8 cellular contexts compared by ENCODE assay signal in genomic region chr2:112259509-112260294, GRCh38. TPM values are rescaled to one million over a fixed set of nuclear protein-coding genes. Genes with fewer than 3 reads are reported as not detected.
DNase-seq lines count a peak whose midpoint lies in the region; ATAC-seq and TF ChIP-seq lines count a peak whose summit lies in the region.

No MANE protein-coding gene starts in this region.

- H3K4me1 ChIP-seq in endocrine pancreas (ENCODE audit: control insufficient read depth, insufficient read depth, low read length): no peaks in the 10 kb centered on the region
- H3K4me1 ChIP-seq in mucosa of descending colon (ENCODE audit: low read depth): no peaks in the 10 kb centered on the region

- H3K36me3 ChIP-seq in endocrine pancreas (ENCODE audit: control insufficient read depth, insufficient read depth, low read length) (no peaks in the 10 kb centered on the region), mucosa of descending colon (ENCODE audit: low read depth) (no peaks in the 10 kb centered on the region)

- intact Hi-C loops in mucosa of descending colon (cut with DNase I, micrococcal nuclease): loop anchor here in 1 of 2 donors (10.0 kb wide), 1 partner anchor 205 kb away; the partner anchor contains the start of gene TMEM87B

- H3K9ac ChIP-seq in endocrine pancreas (ENCODE audit: control insufficient read depth, insufficient read depth, low read length): peak overlapping the region; percentile 19

- no peaks in the 10 kb centered on the region for H3K27me3 ChIP-seq in endocrine pancreas (ENCODE audit: control insufficient read depth, insufficient read depth, low read length)

- no peaks in the 10 kb centered on the region for H3K27me3 Mint-ChIP-seq in activated CD8-positive, alpha-beta memory T cell treated with anti-CD3 and anti-CD28 coated beads, Interleukin-2, amount 10 ng/mL, durations not matched to agents 7 days and 5 days

- H3K4me1 Mint-ChIP-seq in activated CD8-positive, alpha-beta memory T cell treated with anti-CD3 and anti-CD28 coated beads, Interleukin-2, amount 10 ng/mL, durations not matched to agents 7 days and 5 days: peaks cover 20% of the 10 kb centered on the region

- H3K27ac Mint-ChIP-seq in activated CD8-positive, alpha-beta memory T cell treated with anti-CD3 and anti-CD28 coated beads, Interleukin-2, amount 10 ng/mL, durations not matched to agents 7 days and 5 days: peak overlapping the region; percentile 80

- peak overlapping the region; percentile 48 for H3K4me3 Mint-ChIP-seq in activated CD8-positive, alpha-beta memory T cell treated with anti-CD3 and anti-CD28 coated beads, Interleukin-2, amount 10 ng/mL, durations not matched to agents 7 days and 5 days

- CTCF ChIA-PET in activated CD8-positive, alpha-beta memory T cell treated with anti-CD3 and anti-CD28 coated beads, Interleukin-2, amount 10 ng/mL, durations not matched to agents 7 days and 5 days (lab: Charles Lee): interaction anchor here (0.8 to 3.3 kb wide), 20 partner anchors 8 to 431 kb away, joined by 3 to 19 read pairs (median 4); partner anchors contain the start of gene RGPD8

- H3K9me3 ChIP-seq in endocrine pancreas (ENCODE audit: control insufficient read depth, low read length): no peaks in the 10 kb centered on the region
- H3K9me3 ChIP-seq in mucosa of descending colon: no peaks in the 10 kb centered on the region

- TF ChIP-seq CTCF in GM12875 (IDR thresholded peaks at IDR 0.05; ENCODE audit: borderline replicate concordance, insufficient read depth, low read depth, low read length) (peak; percentile 96), mucosa of descending colon (IDR thresholded peaks at IDR 0.05) (peak; percentile 95)

- peaks cover 4% of the 10 kb centered on the region for H3K36me3 Mint-ChIP-seq in activated CD8-positive, alpha-beta memory T cell treated with anti-CD3 and anti-CD28 coated beads, Interleukin-2, amount 10 ng/mL, durations not matched to agents 7 days and 5 days

- peak; percentile 79 for DNase-seq in NOMO-1 treated with dmso at 0.1 percent for 144 hours (lab: John Stamatoyannopoulos, UW; ENCODE audit: unreplicated experiment)
- peak; percentile 90 for DNase-seq in activated CD8-positive, alpha-beta memory T cell treated with anti-CD3 and anti-CD28 coated beads, Interleukin-2, amount 10 ng/mL, durations not matched to agents 7 days and 5 days
- DNase-seq in mucosa of descending colon: peak; percentile 78 to 90 (median 80)
- peak; percentile 69 to 81 for DNase-seq in stimulated activated CD8-positive, alpha-beta memory T cell treated with anti-CD3 and anti-CD28 coated beads, Interleukin-4, amount 100 ng/mL, for 4 hours (ENCODE audit: low read depth in 2 of 2, low spot score in 1 of 2)

- peaks cover 3% of the 10 kb centered on the region for H3K9me3 Mint-ChIP-seq in activated CD8-positive, alpha-beta memory T cell treated with anti-CD3 and anti-CD28 coated beads, Interleukin-2, amount 10 ng/mL, durations not matched to agents 7 days and 5 days (ENCODE audit: low read depth)

- H3K4me3 ChIP-seq in GM12875 (ENCODE audit: low read depth, low read length): no peak overlapping the region
- peak overlapping the region; percentile 53 for H3K4me3 ChIP-seq in endocrine pancreas (ENCODE audit: control insufficient read depth, insufficient read depth, low read length)
- no peak overlapping the region for H3K4me3 ChIP-seq in mucosa of descending colon

- ATAC-seq in HG03439 (IDR thresholded peaks at IDR 0.05; ENCODE audit: unreplicated experiment): peak; percentile 41
- ATAC-seq in activated CD8-positive, alpha-beta memory T cell treated with anti-CD3 and anti-CD28 coated beads, Interleukin-2, amount 10 ng/mL, durations not matched to agents 7 days and 5 days: peak; percentile 52
- ATAC-seq in mucosa of descending colon: peak; percentile 68
- ATAC-seq in GM21737 (IDR thresholded peaks at IDR 0.05; ENCODE audit: unreplicated experiment): no peak

RNA-seq across cellular contexts. Expression of gene ZC3H8, which starts 4.9 kb away (rescaled TPM):
- 10 to 100 TPM; 10.5 to 16.0 TPM for total RNA-seq in activated CD8-positive, alpha-beta memory T cell treated with anti-CD3 and anti-CD28 coated beads, Interleukin-2, amount 10 ng/mL, durations not matched to agents 7 days and 5 days
- total RNA-seq in mucosa of descending colon: 10 to 100 TPM in 1 of 3 donors, 1 to 10 TPM in 2; 8.7 to 13.6 (median 9.6) TPM

RNA-seq across cellular contexts. Expression of gene ZC3H6, which starts 15.7 kb away (rescaled TPM):
- total RNA-seq in activated CD8-positive, alpha-beta memory T cell treated with anti-CD3 and anti-CD28 coated beads, Interleukin-2, amount 10 ng/mL, durations not matched to agents 7 days and 5 days: 10 to 100 TPM in 1 of 2 experiments, 1 to 10 TPM in 1; 6.9 to 12.1 TPM
- total RNA-seq in mucosa of descending colon: 10 to 100 TPM in 2 of 3 donors, 1 to 10 TPM in 1; 8.8 to 20.3 (median 10.9) TPM
